ENCODE assay signal across 13 cellular contexts in the genomic region with DNA sequence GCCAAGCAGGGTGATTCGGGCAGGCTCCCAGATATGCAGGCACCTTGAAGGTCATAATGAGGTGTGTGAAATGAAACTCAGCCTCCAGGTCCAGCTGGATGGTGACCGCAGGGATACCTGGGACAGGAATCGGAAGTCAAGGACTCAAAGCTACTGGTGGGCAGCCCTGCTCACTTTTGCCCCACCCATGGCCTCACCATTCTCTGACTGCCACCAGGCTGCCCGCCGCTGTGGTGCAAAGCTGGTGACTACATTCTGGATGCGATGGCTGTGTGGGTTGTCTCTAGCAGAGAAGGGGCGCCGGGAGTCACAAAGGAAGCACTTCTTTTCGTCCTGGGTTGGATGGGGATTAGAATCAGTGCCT. TPM values are rescaled to one million over a fixed set of nuclear protein-coding genes. Genes with fewer than 3 reads are reported as not detected.
DNase-seq lines count a peak whose midpoint lies in the region; ATAC-seq and TF ChIP-seq lines count a peak whose summit lies in the region.
"Had no signal": no experiment of that assay in that cellular context is flagged by ENCODE, and none has a peak within 500 bp of the region (broad histone marks: within the 10 kb centered on the region; RNA-seq: fewer than 3 reads in every experiment).

No MANE protein-coding gene starts in this region.

- H3K4me3 Mint-ChIP-seq in activated CD4-positive, alpha-beta memory T cell treated with anti-CD3 and anti-CD28 coated beads for 36 hours = no peak overlapping the region
- H3K4me3 Mint-ChIP-seq: activated T-cell treated with anti-CD3 and anti-CD28 coated beads, Interleukin-2, amount 50 U/mL, for 4 hours; CD4-positive, alpha-beta T cell had no signal

- ATAC-seq in foreskin keratinocyte = peak; percentile 2
- ATAC-seq in GM21825 (IDR thresholded peaks at IDR 0.05; ENCODE audit: unreplicated experiment) = no peak
- no peak for ATAC-seq in esophagus mucosa
- ATAC-seq: activated T-cell treated with anti-CD3 and anti-CD28 coated beads, Interleukin-2, amount 50 U/mL, for 4 hours had no signal

- peak overlapping the region; percentile 89 for H3K4me3 ChIP-seq in AG04450 (ENCODE audit: low read depth, low read length)
- peak overlapping the region; percentile 88 for H3K4me3 ChIP-seq in WI38 (ENCODE audit: low read depth, low read length)
- H3K4me3 ChIP-seq in ovary = peak overlapping the region; percentile 79

- no peaks in the 10 kb centered on the region for H3K4me1 ChIP-seq in foreskin keratinocyte
- H3K4me1 ChIP-seq in ovary (ENCODE audit: insufficient read depth) = peaks cover 4% of the 10 kb centered on the region

- no peaks in the 10 kb centered on the region for H3K9me3 Mint-ChIP-seq in activated CD4-positive, alpha-beta memory T cell treated with anti-CD3 and anti-CD28 coated beads for 36 hours
- H3K9me3 Mint-ChIP-seq: activated T-cell treated with anti-CD3 and anti-CD28 coated beads, Interleukin-2, amount 50 U/mL, for 4 hours; CD4-positive, alpha-beta T cell had no signal

- H3K27ac Mint-ChIP-seq in activated CD4-positive, alpha-beta memory T cell treated with anti-CD3 and anti-CD28 coated beads for 36 hours = no peak overlapping the region
- H3K27ac Mint-ChIP-seq: CD4-positive, alpha-beta T cell had no signal

- no peak for TF ChIP-seq EP300 in ovary (IDR thresholded peaks at IDR 0.05)

- H3K27me3 ChIP-seq in AG04450 (ENCODE audit: control insufficient read depth, insufficient read depth, low read length) (no peaks in the 10 kb centered on the region), foreskin keratinocyte (no peaks in the 10 kb centered on the region), ovary (no peaks in the 10 kb centered on the region)

- no peak overlapping the region for H3K27ac ChIP-seq in AG04450 (ENCODE audit: low read depth, low read length)
- H3K27ac ChIP-seq in foreskin keratinocyte = peak overlapping the region; percentile 54
- H3K27ac ChIP-seq in ovary = peak overlapping the region; percentile 26 to 81

- DNase-seq in AG04450 (ENCODE audit: low read depth, low spot score) (no peak), foreskin keratinocyte (no peak), ovary (no peak), NCI-H69 (lab: John Stamatoyannopoulos, UW) (no peak)
- no peak for DNase-seq in activated CD4-positive, alpha-beta memory T cell treated with anti-CD3 and anti-CD28 coated beads for 36 hours
- DNase-seq: activated T-cell treated with anti-CD3 and anti-CD28 coated beads, Interleukin-2, amount 50 U/mL, for 4 hours; CD4-positive, alpha-beta T cell; MV-4-11; SIG-M5; stimulated activated CD4-positive, alpha-beta T cell treated with anti-CD3 and anti-CD28 coated beads, Interleukin-15, amount 100 ng/mL, for 24 hours had no signal

- intact Hi-C loops in ovary (cut with DNase I) = no loop called here
- intact Hi-C loops in activated CD4-positive, alpha-beta memory T cell treated with anti-CD3 and anti-CD28 coated beads for 36 hours (cut with micrococcal nuclease) = no loop called here

- H3K4me1 Mint-ChIP-seq in activated CD4-positive, alpha-beta memory T cell treated with anti-CD3 and anti-CD28 coated beads for 36 hours (ENCODE audit: low read depth) = no peaks in the 10 kb centered on the region

- H3K9me3 ChIP-seq in AG04450 (ENCODE audit: control insufficient read depth, insufficient read depth, low read length) (no peaks in the 10 kb centered on the region), ovary (no peaks in the 10 kb centered on the region)

- CTCF ChIA-PET in AG04450 (lab: Charles Lee) = interaction anchor here (1.0 to 2.3 kb wide), 2 partner anchors 37 to 318 kb away, joined by 4 to 12 read pairs; no protein-coding TSS in a partner anchor
- CTCF ChIA-PET in activated CD4-positive, alpha-beta memory T cell treated with anti-CD3 and anti-CD28 coated beads for 36 hours (lab: Charles Lee) = no interaction called here

- H3K36me3 Mint-ChIP-seq in activated CD4-positive, alpha-beta memory T cell treated with anti-CD3 and anti-CD28 coated beads for 36 hours = no peaks in the 10 kb centered on the region

- TF ChIP-seq CTCF in AG04450 (IDR thresholded peaks at IDR 0.05; ENCODE audit: low read depth, low read length) = no peak
- no peak for TF ChIP-seq CTCF in WI38 (IDR thresholded peaks at IDR 0.05; ENCODE audit: low read depth, low read length)
- TF ChIP-seq CTCF in foreskin keratinocyte (conservative IDR thresholded peaks at IDR 0.05) = no peak
- no peak for TF ChIP-seq CTCF in ovary (IDR thresholded peaks at IDR 0.05)

- no peak for TF ChIP-seq POLR2A in ovary (IDR thresholded peaks at IDR 0.05)

- POLR2A ChIA-PET in AG04450 (lab: Yijun Ruan, JAX) = interaction anchor here (1.2 to 4.2 kb wide), 3 partner anchors 11 to 110 kb away, joined by 4 to 39 read pairs (median 29); partner anchors contain the start of genes NDUFAF3, QRICH1 and USP19
- POLR2A ChIA-PET in activated CD4-positive, alpha-beta memory T cell treated with anti-CD3 and anti-CD28 coated beads for 36 hours (lab: Charles Lee) = interaction anchor here (0.9 kb wide), 1 partner anchor 30 kb away, joined by 3 read pairs; no protein-coding TSS in a partner anchor

- WGBS in ovary, 3 donors = 15 to 28% (median 20%) methylated on average over 9 of the region's 9 CpGs

- no peaks in the 10 kb centered on the region for H3K36me3 ChIP-seq in ovary

- H3K27me3 Mint-ChIP-seq in activated CD4-positive, alpha-beta memory T cell treated with anti-CD3 and anti-CD28 coated beads for 36 hours = peaks cover 15% of the 10 kb centered on the region

RNA-seq across cellular contexts. Expression of gene LAMB2, which starts 0.8 kb away (rescaled TPM):
- polyA plus RNA-seq in AG04450 (2011; rRNA removed) (470 and 674 TPM in 2 replicates), foreskin keratinocyte (97.2 and 133 TPM in 2 replicates), ovary (100 to 1,000 TPM; 408 to 528 TPM)
- 513 and 748 TPM in 2 replicates for polyA minus RNA-seq in AG04450 (2011; rRNA and poly(A)+ RNA removed)
- total RNA-seq in foreskin keratinocyte (120 and 153 TPM in 2 replicates), ovary (100 to 1,000 TPM; 457 to 681 (median 491) TPM), esophagus mucosa (69.7 TPM)
- total RNA-seq in activated CD4-positive, alpha-beta memory T cell treated with anti-CD3 and anti-CD28 coated beads for 36 hours = not detected

RNA-seq across cellular contexts. Expression of gene USP19, which starts 11.4 kb away (rescaled TPM):
- polyA plus RNA-seq in AG04450 (2011; rRNA removed) = 33.3 and 37.7 TPM in 2 replicates
- 93.3 and 135 TPM in 2 replicates for polyA minus RNA-seq in AG04450 (2011; rRNA and poly(A)+ RNA removed)
- 28.5 and 29.6 TPM in 2 replicates for total RNA-seq in foreskin keratinocyte
- polyA plus RNA-seq in foreskin keratinocyte = 13.7 and 14.4 TPM in 2 replicates
- 10 to 100 TPM; 38.3 to 71.4 (median 53.8) TPM for total RNA-seq in ovary
- 10 to 100 TPM; 21.7 to 33.3 TPM for polyA plus RNA-seq in ovary
- total RNA-seq in activated CD4-positive, alpha-beta memory T cell treated with anti-CD3 and anti-CD28 coated beads for 36 hours = 10 to 100 TPM; 44.1 to 45.3 TPM
- total RNA-seq in esophagus mucosa = 36.2 TPM

RNA-seq across cellular contexts. Expression of gene QARS1, which starts 27.5 kb away (rescaled TPM):
- polyA plus RNA-seq in AG04450 (2011; rRNA removed) = 209 and 305 TPM in 2 replicates
- 216 and 375 TPM in 2 replicates for polyA minus RNA-seq in AG04450 (2011; rRNA and poly(A)+ RNA removed)
- 213 and 224 TPM in 2 replicates for total RNA-seq in foreskin keratinocyte
- 156 and 159 TPM in 2 replicates for polyA plus RNA-seq in foreskin keratinocyte
- 100 to 1,000 TPM; 165 to 271 (median 204) TPM for total RNA-seq in ovary
- 100 to 1,000 TPM; 191 to 293 TPM for polyA plus RNA-seq in ovary
- total RNA-seq in activated CD4-positive, alpha-beta memory T cell treated with anti-CD3 and anti-CD28 coated beads for 36 hours = 100 to 1,000 TPM; 249 to 286 TPM
- total RNA-seq in esophagus mucosa = 252 TPM

RNA-seq across cellular contexts. Expression of gene CCDC71, which starts 34.1 kb away (rescaled TPM):
- polyA plus RNA-seq in AG04450 (2011; rRNA removed) (19.6 and 27.7 TPM in 2 replicates), foreskin keratinocyte (32.1 and 32.9 TPM in 2 replicates), ovary (10 to 100 TPM in 1 of 2 donors, 1 to 10 TPM in 1; 6.9 to 30.9 TPM)
- 34.9 and 53.3 TPM in 2 replicates for polyA minus RNA-seq in AG04450 (2011; rRNA and poly(A)+ RNA removed)
- total RNA-seq in foreskin keratinocyte (24.9 and 26.7 TPM in 2 replicates), ovary (10 to 100 TPM; 24.8 to 39.0 (median 32.7) TPM), esophagus mucosa (15.7 TPM)
- total RNA-seq in activated CD4-positive, alpha-beta memory T cell treated with anti-CD3 and anti-CD28 coated beads for 36 hours = 10 to 100 TPM; 18.8 to 19.7 TPM

RNA-seq across cellular contexts. Expression of gene QRICH1, which starts 38.2 kb away (rescaled TPM):
- polyA plus RNA-seq in AG04450 (2011; rRNA removed) (68.6 and 69.7 TPM in 2 replicates), foreskin keratinocyte (28.7 and 34.7 TPM in 2 replicates), ovary (10 to 100 TPM; 46.2 to 78.9 TPM)
- 144 and 177 TPM in 2 replicates for polyA minus RNA-seq in AG04450 (2011; rRNA and poly(A)+ RNA removed)
- total RNA-seq in foreskin keratinocyte (61.3 and 64.9 TPM in 2 replicates), ovary (100 to 1,000 TPM in 2 of 7 donors, 10 to 100 TPM in 5; 56.9 to 104 (median 90.4) TPM), esophagus mucosa (62.4 TPM)
- total RNA-seq in activated CD4-positive, alpha-beta memory T cell treated with anti-CD3 and anti-CD28 coated beads for 36 hours = 100 to 1,000 TPM; 124 to 128 TPM

Comparison
In these comparisons a context has a peak if more than half of its experiments do, and no peak if none do; other contexts are left out.
1. RNA of gene LAMB2, which starts 0.8 kb away (total RNA-seq): 457 to 681 TPM in ovary, 120 to 153 TPM in foreskin keratinocyte and 69.7 TPM in esophagus mucosa (single experiment); not detected in activated CD4-positive, alpha-beta memory T cell treated with anti-CD3 and anti-CD28 coated beads for 36 hours; every median in the first group is over 10 times any median in the second.
2. Peak in every context shown above with its lines, with median percentiles within 50 percentile points of each other: H3K4me3 ChIP-seq.